ENCODE assay signal across 1 cellular context in the genomic region with DNA sequence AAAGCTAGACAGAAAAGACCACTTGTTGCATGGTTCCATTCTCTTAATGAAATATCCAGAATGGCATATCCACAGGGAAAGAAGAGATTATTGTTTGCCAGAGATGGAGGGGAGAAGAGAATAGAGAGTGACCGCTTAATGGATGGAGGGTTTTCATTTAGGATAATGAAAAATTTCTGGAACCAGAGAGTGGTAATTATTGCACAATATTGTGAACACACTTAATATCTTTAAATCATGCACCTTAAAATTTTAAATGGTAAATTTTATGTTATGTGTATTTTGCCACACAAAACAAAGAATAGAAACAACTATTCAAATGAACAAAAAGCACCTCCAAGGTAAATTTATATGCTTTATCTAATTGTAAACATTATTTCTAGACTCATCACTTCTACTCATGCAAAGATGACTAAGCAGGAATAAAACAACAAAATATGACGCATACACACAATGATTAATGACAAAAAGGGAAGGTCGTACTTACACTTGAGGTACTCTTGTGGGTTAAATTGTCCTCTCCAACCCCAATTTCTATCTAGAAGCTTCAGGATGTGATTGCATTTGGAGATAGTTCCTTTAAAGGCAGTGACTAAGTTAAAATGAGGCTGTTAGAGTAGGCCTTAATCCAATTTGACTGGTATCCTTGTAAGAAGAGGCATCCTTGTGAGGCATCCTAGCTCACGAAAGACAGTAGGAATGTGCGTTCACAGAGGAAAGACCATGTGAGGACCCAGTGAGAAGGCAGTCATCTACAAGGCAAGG.
TF ChIP-seq lines count a peak whose summit lies in the region.

No MANE protein-coding gene starts in this region.

TF ChIP-seq in K562, 482 proteins besides CTCF, POLR2A, EP300 and RAD21 (continued from another document and continues in another):
- TF ChIP-seq, protein P1, sequence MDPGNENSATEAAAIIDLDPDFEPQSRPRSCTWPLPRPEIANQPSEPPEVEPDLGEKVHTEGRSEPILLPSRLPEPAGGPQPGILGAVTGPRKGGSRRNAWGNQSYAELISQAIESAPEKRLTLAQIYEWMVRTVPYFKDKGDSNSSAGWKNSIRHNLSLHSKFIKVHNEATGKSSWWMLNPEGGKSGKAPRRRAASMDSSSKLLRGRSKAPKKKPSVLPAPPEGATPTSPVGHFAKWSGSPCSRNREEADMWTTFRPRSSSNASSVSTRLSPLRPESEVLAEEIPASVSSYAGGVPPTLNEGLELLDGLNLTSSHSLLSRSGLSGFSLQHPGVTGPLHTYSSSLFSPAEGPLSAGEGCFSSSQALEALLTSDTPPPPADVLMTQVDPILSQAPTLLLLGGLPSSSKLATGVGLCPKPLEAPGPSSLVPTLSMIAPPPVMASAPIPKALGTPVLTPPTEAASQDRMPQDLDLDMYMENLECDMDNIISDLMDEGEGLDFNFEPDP (CRISPR knock-in tag; IDR thresholded peaks at IDR 0.05), result no peak
- TF ChIP-seq DMBX1 (CRISPR knock-in tag; IDR thresholded peaks at IDR 0.05; ENCODE audit: borderline replicate concordance), result 0 out of 2 replicates have a peak, but pooled peaks have one; percentile 7
- TF ChIP-seq RNF2 (IDR thresholded peaks at IDR 0.05), result no peak
- TF ChIP-seq ZNF121 (CRISPR knock-in tag; conservative IDR thresholded peaks at IDR 0.05), result no peak
- TF ChIP-seq DNMT1 (IDR thresholded peaks at IDR 0.05), result no peak
- no peak for TF ChIP-seq HLTF (IDR thresholded peaks at IDR 0.05)
- TF ChIP-seq, protein P2, sequence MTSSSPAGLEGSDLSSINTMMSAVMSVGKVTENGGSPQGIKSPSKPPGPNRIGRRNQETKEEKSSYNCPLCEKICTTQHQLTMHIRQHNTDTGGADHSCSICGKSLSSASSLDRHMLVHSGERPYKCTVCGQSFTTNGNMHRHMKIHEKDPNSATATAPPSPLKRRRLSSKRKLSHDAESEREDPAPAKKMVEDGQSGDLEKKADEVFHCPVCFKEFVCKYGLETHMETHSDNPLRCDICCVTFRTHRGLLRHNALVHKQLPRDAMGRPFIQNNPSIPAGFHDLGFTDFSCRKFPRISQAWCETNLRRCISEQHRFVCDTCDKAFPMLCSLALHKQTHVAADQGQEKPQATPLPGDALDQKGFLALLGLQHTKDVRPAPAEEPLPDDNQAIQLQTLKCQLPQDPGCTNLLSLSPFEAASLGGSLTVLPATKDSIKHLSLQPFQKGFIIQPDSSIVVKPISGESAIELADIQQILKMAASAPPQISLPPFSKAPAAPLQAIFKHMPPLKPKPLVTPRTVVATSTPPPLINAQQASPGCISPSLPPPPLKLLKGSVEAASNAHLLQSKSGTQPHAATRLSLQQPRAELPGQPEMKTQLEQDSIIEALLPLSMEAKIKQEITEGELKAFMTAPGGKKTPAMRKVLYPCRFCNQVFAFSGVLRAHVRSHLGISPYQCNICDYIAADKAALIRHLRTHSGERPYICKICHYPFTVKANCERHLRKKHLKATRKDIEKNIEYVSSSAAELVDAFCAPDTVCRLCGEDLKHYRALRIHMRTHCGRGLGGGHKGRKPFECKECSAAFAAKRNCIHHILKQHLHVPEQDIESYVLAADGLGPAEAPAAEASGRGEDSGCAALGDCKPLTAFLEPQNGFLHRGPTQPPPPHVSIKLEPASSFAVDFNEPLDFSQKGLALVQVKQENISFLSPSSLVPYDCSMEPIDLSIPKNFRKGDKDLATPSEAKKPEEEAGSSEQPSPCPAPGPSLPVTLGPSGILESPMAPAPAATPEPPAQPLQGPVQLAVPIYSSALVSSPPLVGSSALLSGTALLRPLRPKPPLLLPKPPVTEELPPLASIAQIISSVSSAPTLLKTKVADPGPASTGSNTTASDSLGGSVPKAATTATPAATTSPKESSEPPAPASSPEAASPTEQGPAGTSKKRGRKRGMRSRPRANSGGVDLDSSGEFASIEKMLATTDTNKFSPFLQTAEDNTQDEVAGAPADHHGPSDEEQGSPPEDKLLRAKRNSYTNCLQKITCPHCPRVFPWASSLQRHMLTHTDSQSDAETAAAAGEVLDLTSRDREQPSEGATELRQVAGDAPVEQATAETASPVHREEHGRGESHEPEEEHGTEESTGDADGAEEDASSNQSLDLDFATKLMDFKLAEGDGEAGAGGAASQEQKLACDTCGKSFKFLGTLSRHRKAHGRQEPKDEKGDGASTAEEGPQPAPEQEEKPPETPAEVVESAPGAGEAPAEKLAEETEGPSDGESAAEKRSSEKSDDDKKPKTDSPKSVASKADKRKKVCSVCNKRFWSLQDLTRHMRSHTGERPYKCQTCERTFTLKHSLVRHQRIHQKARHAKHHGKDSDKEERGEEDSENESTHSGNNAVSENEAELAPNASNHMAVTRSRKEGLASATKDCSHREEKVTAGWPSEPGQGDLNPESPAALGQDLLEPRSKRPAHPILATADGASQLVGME (CRISPR knock-in tag; IDR thresholded peaks at IDR 0.05), result no peak
- no peak for TF ChIP-seq ZFP1 (CRISPR knock-in tag; IDR thresholded peaks at IDR 0.05)
- TF ChIP-seq CBFA2T3 (IDR thresholded peaks at IDR 0.05), result peak; percentile 93
- no peak for TF ChIP-seq NFIX (CRISPR knock-in tag; IDR thresholded peaks at IDR 0.05; ENCODE audit: low read depth)
- no peak for TF ChIP-seq ZNF696 (CRISPR knock-in tag; conservative IDR thresholded peaks at IDR 0.05)
- peak; percentile 86 for TF ChIP-seq ATF7 (IDR thresholded peaks at IDR 0.05)
- no peak for TF ChIP-seq ZNF311 (CRISPR knock-in tag; IDR thresholded peaks at IDR 0.05)
- no peak for TF ChIP-seq ZBTB1 (CRISPR knock-in tag; IDR thresholded peaks at IDR 0.05; ENCODE audit: borderline replicate concordance, low read depth)
- no peak for TF ChIP-seq RBM34 (IDR thresholded peaks at IDR 0.05; ENCODE audit: borderline replicate concordance, insufficient read depth, low read length)
- TF ChIP-seq U2AF2 (optimal IDR thresholded peaks at IDR 0.05; ENCODE audit: low read depth, low read length), result no peak
- TF ChIP-seq, protein P3, sequence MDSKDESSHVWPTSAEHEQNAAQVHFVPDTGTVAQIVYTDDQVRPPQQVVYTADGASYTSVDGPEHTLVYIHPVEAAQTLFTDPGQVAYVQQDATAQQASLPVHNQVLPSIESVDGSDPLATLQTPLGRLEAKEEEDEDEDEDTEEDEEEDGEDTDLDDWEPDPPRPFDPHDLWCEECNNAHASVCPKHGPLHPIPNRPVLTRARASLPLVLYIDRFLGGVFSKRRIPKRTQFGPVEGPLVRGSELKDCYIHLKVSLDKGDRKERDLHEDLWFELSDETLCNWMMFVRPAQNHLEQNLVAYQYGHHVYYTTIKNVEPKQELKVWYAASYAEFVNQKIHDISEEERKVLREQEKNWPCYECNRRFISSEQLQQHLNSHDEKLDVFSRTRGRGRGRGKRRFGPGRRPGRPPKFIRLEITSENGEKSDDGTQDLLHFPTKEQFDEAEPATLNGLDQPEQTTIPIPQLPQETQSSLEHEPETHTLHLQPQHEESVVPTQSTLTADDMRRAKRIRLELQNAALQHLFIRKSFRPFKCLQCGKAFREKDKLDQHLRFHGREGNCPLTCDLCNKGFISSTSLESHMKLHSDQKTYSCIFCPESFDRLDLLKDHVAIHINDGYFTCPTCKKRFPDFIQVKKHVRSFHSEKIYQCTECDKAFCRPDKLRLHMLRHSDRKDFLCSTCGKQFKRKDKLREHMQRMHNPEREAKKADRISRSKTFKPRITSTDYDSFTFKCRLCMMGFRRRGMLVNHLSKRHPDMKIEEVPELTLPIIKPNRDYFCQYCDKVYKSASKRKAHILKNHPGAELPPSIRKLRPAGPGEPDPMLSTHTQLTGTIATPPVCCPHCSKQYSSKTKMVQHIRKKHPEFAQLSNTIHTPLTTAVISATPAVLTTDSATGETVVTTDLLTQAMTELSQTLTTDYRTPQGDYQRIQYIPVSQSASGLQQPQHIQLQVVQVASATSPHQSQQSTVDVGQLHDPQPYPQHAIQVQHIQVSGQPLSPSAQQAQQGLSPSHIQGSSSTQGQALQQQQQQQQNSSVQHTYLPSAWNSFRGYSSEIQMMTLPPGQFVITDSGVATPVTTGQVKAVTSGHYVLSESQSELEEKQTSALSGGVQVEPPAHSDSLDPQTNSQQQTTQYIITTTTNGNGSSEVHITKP (IDR thresholded peaks at IDR 0.05; ENCODE audit: partially characterized antibody), result peak; percentile 69
- TF ChIP-seq ZZZ3 (IDR thresholded peaks at IDR 0.05), result no peak
- no peak for TF ChIP-seq MCM3 (IDR thresholded peaks at IDR 0.05)
- TF ChIP-seq, protein P4, sequence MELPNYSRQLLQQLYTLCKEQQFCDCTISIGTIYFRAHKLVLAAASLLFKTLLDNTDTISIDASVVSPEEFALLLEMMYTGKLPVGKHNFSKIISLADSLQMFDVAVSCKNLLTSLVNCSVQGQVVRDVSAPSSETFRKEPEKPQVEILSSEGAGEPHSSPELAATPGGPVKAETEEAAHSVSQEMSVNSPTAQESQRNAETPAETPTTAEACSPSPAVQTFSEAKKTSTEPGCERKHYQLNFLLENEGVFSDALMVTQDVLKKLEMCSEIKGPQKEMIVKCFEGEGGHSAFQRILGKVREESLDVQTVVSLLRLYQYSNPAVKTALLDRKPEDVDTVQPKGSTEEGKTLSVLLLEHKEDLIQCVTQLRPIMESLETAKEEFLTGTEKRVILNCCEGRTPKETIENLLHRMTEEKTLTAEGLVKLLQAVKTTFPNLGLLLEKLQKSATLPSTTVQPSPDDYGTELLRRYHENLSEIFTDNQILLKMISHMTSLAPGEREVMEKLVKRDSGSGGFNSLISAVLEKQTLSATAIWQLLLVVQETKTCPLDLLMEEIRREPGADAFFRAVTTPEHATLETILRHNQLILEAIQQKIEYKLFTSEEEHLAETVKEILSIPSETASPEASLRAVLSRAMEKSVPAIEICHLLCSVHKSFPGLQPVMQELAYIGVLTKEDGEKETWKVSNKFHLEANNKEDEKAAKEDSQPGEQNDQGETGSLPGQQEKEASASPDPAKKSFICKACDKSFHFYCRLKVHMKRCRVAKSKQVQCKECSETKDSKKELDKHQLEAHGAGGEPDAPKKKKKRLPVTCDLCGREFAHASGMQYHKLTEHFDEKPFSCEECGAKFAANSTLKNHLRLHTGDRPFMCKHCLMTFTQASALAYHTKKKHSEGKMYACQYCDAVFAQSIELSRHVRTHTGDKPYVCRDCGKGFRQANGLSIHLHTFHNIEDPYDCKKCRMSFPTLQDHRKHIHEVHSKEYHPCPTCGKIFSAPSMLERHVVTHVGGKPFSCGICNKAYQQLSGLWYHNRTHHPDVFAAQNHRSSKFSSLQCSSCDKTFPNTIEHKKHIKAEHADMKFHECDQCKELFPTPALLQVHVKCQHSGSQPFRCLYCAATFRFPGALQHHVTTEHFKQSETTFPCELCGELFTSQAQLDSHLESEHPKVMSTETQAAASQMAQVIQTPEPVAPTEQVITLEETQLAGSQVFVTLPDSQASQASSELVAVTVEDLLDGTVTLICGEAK (IDR thresholded peaks at IDR 0.05), result no peak
- TF ChIP-seq, protein P4 (CRISPR knock-in tag; IDR thresholded peaks at IDR 0.05), result no peak
- TF ChIP-seq, protein P5, sequence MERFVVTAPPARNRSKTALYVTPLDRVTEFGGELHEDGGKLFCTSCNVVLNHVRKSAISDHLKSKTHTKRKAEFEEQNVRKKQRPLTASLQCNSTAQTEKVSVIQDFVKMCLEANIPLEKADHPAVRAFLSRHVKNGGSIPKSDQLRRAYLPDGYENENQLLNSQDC (CRISPR knock-in tag; IDR thresholded peaks at IDR 0.05), result no peak
- peak; percentile 45; the same call in 1 of the 2 replicates for TF ChIP-seq ETV1 (tag; conservative IDR thresholded peaks at IDR 0.05; ENCODE audit: low read depth)
- TF ChIP-seq STAG1 (CRISPR knock-in tag; IDR thresholded peaks at IDR 0.05; ENCODE audit: borderline replicate concordance), result no peak
- no peak for TF ChIP-seq FOXJ3 (CRISPR knock-in tag; IDR thresholded peaks at IDR 0.05)
- TF ChIP-seq HOXB6 (CRISPR knock-in tag; IDR thresholded peaks at IDR 0.05; ENCODE audit: borderline replicate concordance), result no peak
- no peak for TF ChIP-seq PTTG1 (tag; IDR thresholded peaks at IDR 0.05; ENCODE audit: low read depth)
- no peak for TF ChIP-seq TCFL5 (CRISPR knock-in tag; conservative IDR thresholded peaks at IDR 0.05)
- peak; percentile 55 for TF ChIP-seq RBBP5 (IDR thresholded peaks at IDR 0.05; ENCODE audit: borderline replicate concordance, insufficient read depth, low read length, poor library complexity, severe bottlenecking)
- no peak for TF ChIP-seq OTX1 (CRISPR knock-in tag; IDR thresholded peaks at IDR 0.05)
- no peak for TF ChIP-seq ZNF561 (CRISPR knock-in tag; conservative IDR thresholded peaks at IDR 0.05)
- no peak for TF ChIP-seq GTF2A2 (tag; IDR thresholded peaks at IDR 0.05)
